ENCODE assay signal across 10 cellular contexts in the genomic region with DNA sequence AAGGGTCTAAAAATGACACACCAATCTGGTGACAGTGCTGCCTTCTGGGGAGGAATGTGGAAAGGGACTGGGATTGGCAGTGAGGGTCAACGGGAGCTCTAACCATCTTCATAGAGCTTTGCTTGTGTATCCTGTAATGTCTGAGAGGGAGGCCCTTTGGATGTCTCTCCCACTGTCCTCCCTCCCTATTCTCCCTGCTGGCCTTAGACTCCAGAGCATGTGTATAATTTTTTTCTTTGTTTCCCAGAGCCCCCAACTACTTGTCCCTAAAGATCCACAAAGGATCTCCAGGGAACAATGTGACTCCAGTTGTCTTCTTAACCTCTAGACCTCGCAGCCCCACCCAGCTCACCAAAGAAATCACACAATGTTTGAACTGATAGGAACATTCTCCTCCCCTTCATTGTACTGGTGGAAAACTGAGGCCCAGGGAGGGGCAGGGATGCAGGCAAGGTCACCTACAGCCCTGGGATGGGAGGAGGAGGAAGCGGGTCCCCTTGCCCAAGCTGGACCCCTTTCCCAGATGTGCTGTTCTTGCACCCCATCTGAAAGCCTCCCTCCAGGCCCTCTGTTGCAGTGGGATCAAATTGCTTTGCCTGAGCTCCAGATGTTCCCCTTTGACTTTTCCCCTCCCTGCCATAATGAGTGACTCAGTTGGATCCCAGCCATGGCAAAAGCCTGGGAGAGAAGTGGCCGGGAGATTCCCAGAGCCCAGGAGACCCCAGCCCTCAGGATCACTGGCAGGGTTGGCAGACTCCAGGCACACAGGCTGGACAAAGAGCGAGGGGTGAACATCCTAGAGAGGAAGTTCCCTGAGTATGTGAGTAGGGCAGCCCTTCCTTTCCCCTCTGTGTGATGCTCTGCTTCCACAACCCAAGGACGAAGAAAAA. TPM values are rescaled to one million over a fixed set of nuclear protein-coding genes. Genes with fewer than 3 reads are reported as not detected.
A peak's percentile ranks its signal among the peaks of the same experiment; 100 is the strongest.
DNase-seq lines count a peak whose midpoint lies in the region; ATAC-seq and TF ChIP-seq lines count a peak whose summit lies in the region.
"Had no signal": no experiment of that assay in that cellular context is flagged by ENCODE, and none has a peak within 500 bp of the region (broad histone marks: within the 10 kb centered on the region; RNA-seq: fewer than 3 reads in every experiment).

No MANE protein-coding gene starts in this region.

- peak overlapping the region in 3 of 5 donors; percentile 11 to 38 (median 17) for H3K9ac ChIP-seq in subcutaneous abdominal adipose tissue (ENCODE audit: low read length in 5 of 5)

- peaks cover 7% of the 10 kb centered on the region for H3K27me3 Mint-ChIP-seq in activated T-helper 2 cell treated with anti-CD3 and anti-CD28 coated beads, Interferon-gamma antibody, Interleukin-2, Interleukin-4, amounts not matched to agents 10 μg/mL and 5 μg/mL and 100 μg/mL, durations not matched to agents 14 hours and 24 hours and 36 hours (ENCODE audit: low read depth)

- DNase-seq in HCEC 1CT (peak; percentile 84), breast epithelium (ENCODE audit: low spot score in 2 of 2) (no peak), left lung (no peak)
- DNase-seq in activated T-helper 2 cell treated with anti-CD3 and anti-CD28 coated beads, Interferon-gamma antibody, Interleukin-2, Interleukin-4, amounts not matched to agents 10 μg/mL and 5 μg/mL and 100 μg/mL, durations not matched to agents 14 hours and 24 hours and 36 hours (ENCODE audit: low spot score) = no peak

- no peak for TF ChIP-seq CTCF in breast epithelium (IDR thresholded peaks at IDR 0.05)
- TF ChIP-seq CTCF in left lung (IDR thresholded peaks at IDR 0.05) = no peak

- no peaks in the 10 kb centered on the region for H3K36me3 Mint-ChIP-seq in activated T-helper 2 cell treated with anti-CD3 and anti-CD28 coated beads, Interferon-gamma antibody, Interleukin-2, Interleukin-4, amounts not matched to agents 10 μg/mL and 5 μg/mL and 100 μg/mL, durations not matched to agents 14 hours and 24 hours and 36 hours (ENCODE audit: low read depth)

- H3K27me3 ChIP-seq in breast epithelium = no peaks in the 10 kb centered on the region
- H3K27me3 ChIP-seq in left lung = no peaks in the 10 kb centered on the region
- no peaks in the 10 kb centered on the region for H3K27me3 ChIP-seq in subcutaneous abdominal adipose tissue (ENCODE audit: control insufficient read depth in 5 of 5, insufficient read depth in 4 of 5, low read length in 5 of 5)
- H3K27me3 ChIP-seq: neutrophil had no signal

- no peak overlapping the region for H3K4me3 Mint-ChIP-seq in activated T-helper 2 cell treated with anti-CD3 and anti-CD28 coated beads, Interferon-gamma antibody, Interleukin-2, Interleukin-4, amounts not matched to agents 10 μg/mL and 5 μg/mL and 100 μg/mL, durations not matched to agents 14 hours and 24 hours and 36 hours (ENCODE audit: low read depth)

- H3K4me1 Mint-ChIP-seq in activated T-helper 2 cell treated with anti-CD3 and anti-CD28 coated beads, Interferon-gamma antibody, Interleukin-2, Interleukin-4, amounts not matched to agents 10 μg/mL and 5 μg/mL and 100 μg/mL, durations not matched to agents 14 hours and 24 hours and 36 hours (ENCODE audit: low read depth) = peaks cover 8% of the 10 kb centered on the region

- no peak overlapping the region for H3K27ac Mint-ChIP-seq in activated T-helper 2 cell treated with anti-CD3 and anti-CD28 coated beads, Interferon-gamma antibody, Interleukin-2, Interleukin-4, amounts not matched to agents 10 μg/mL and 5 μg/mL and 100 μg/mL, durations not matched to agents 14 hours and 24 hours and 36 hours

- H3K4me1 ChIP-seq in breast epithelium (peaks cover 3 to 8% of the 10 kb centered on the region in 2 donors), left lung (peaks cover 13 to 55% of the 10 kb centered on the region in 2 donors), subcutaneous abdominal adipose tissue (ENCODE audit: control insufficient read depth in 5 of 5, insufficient read depth in 5 of 5, low read length in 5 of 5) (peaks cover 33 to 80% (median 69%) of the 10 kb centered on the region in 5 donors)

- H3K9me3 ChIP-seq in breast epithelium (no peaks in the 10 kb centered on the region), left lung (no peaks in the 10 kb centered on the region), subcutaneous abdominal adipose tissue (ENCODE audit: control insufficient read depth in 5 of 5, low read length in 5 of 5) (no peaks in the 10 kb centered on the region)
- H3K9me3 ChIP-seq: neutrophil had no signal

- H3K36me3 ChIP-seq in breast epithelium = no peaks in the 10 kb centered on the region
- peaks cover 0 to 52% of the 10 kb centered on the region in 2 donors for H3K36me3 ChIP-seq in left lung
- H3K36me3 ChIP-seq in subcutaneous abdominal adipose tissue (ENCODE audit: control insufficient read depth in 5 of 5, insufficient read depth in 5 of 5, low read length in 5 of 5) = peaks cover 27 to 85% (median 82%) of the 10 kb centered on the region in 5 donors
- H3K36me3 ChIP-seq: neutrophil had no signal

- H3K4me3 ChIP-seq in breast epithelium = no peak overlapping the region
- H3K4me3 ChIP-seq in left lung = no peak overlapping the region
- H3K4me3 ChIP-seq in subcutaneous abdominal adipose tissue (ENCODE audit: low read depth in 1 of 5, low read length in 5 of 5) = no peak overlapping the region

- H3K27ac ChIP-seq in breast epithelium = peak overlapping the region; percentile 19 to 90
- H3K27ac ChIP-seq in left lung = peak overlapping the region; percentile 66 to 78
- H3K27ac ChIP-seq in subcutaneous abdominal adipose tissue (ENCODE audit: low read depth, low read length) = peak overlapping the region; percentile 69
- H3K27ac ChIP-seq: neutrophil had no signal

- intact Hi-C loops in breast epithelium (cut with DNase I; ENCODE audit: low total_unique reads) = loop anchor here (5.0 kb wide), 1 partner anchor 77 kb away; no protein-coding TSS in a partner anchor
- intact Hi-C loops in left lung (cut with DNase I) = loop anchor here in 1 of 2 donors (5.0 kb wide), 1 partner anchor 57 kb away; no protein-coding TSS in a partner anchor
- intact Hi-C loops in activated T-helper 2 cell treated with anti-CD3 and anti-CD28 coated beads, Interferon-gamma antibody, Interleukin-2, Interleukin-4, amounts not matched to agents 10 μg/mL and 5 μg/mL and 100 μg/mL, durations not matched to agents 14 hours and 24 hours and 36 hours (cut with micrococcal nuclease) = loop anchor here (5.0 kb wide), 1 partner anchor 682 kb away; no protein-coding TSS in a partner anchor

- no peaks in the 10 kb centered on the region for H3K9me3 Mint-ChIP-seq in activated T-helper 2 cell treated with anti-CD3 and anti-CD28 coated beads, Interferon-gamma antibody, Interleukin-2, Interleukin-4, amounts not matched to agents 10 μg/mL and 5 μg/mL and 100 μg/mL, durations not matched to agents 14 hours and 24 hours and 36 hours

- TF ChIP-seq POLR2A in breast epithelium (IDR thresholded peaks at IDR 0.05) = no peak

- ATAC-seq in left lung = no peak
- ATAC-seq in GM18502 (IDR thresholded peaks at IDR 0.05; ENCODE audit: poor library complexity, unreplicated experiment) = no peak
- no peak for ATAC-seq in HG03045 (IDR thresholded peaks at IDR 0.05; ENCODE audit: unreplicated experiment)
- no peak for ATAC-seq in HG03342 (IDR thresholded peaks at IDR 0.05; ENCODE audit: unreplicated experiment)

RNA-seq across cellular contexts. Expression of a gene that starts 21.8 kb away (rescaled TPM):
- total RNA-seq in breast epithelium (1,000 to 10,000 TPM in 1 of 3 donors, 100 to 1,000 TPM in 2; 220 to 2,507 (median 295) TPM), left lung (1,000 to 10,000 TPM; 1,647 to 5,045 TPM)
- total RNA-seq in activated T-helper 2 cell treated with anti-CD3 and anti-CD28 coated beads, Interferon-gamma antibody, Interleukin-2, Interleukin-4, amounts not matched to agents 10 μg/mL and 5 μg/mL and 100 μg/mL, durations not matched to agents 14 hours and 24 hours and 36 hours = 0.43 TPM in 1 of 2 replicates, not detected in the other
- total RNA-seq: HT-29 had no signal

Comparison
In these comparisons a context has a peak if more than half of its experiments do, and no peak if none do; other contexts are left out.
1. RNA of a gene that starts 21.8 kb away (total RNA-seq): 1,647 to 5,045 TPM in left lung and 220 to 2,507 TPM in breast epithelium; 0.43 TPM in activated T-helper 2 cell treated with anti-CD3 and anti-CD28 coated beads, Interferon-gamma antibody, Interleukin-2, Interleukin-4, amounts not matched to agents 10 μg/mL and 5 μg/mL and 100 μg/mL, durations not matched to agents 14 hours and 24 hours and 36 hours; every median in the first group is over 100 times any median in the second.
2. Peak in every context shown above with its lines, with median percentiles within 50 percentile points of each other: H3K27ac ChIP-seq.